Comparison of ENCODE assay signal across 23 cellular contexts in the genomic region with DNA sequence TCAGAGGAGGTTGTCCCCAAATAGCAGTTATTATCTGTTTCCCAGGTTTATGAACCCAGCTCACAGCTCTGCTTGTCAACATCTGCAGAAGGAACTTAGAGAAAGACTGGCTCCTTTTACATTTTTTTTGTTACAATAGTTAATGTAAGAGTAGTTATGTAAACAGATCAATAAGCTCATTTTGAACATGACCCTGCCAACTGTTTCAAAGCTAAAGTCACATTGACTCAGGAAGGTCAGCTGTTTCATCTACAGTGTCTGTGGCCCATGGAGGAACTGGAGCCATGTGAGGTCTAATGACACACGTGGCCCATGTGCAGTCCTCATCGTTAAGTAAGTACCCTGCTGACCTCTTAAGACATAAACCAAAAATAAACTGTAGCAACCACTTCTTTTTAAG.
DNase-seq lines count a peak whose midpoint lies in the region; ATAC-seq and TF ChIP-seq lines count a peak whose summit lies in the region.
"Had no signal": no experiment of that assay in that cellular context is flagged by ENCODE, and none has a peak within 500 bp of the region (broad histone marks: within the 10 kb centered on the region; RNA-seq: fewer than 3 reads in every experiment).

No MANE protein-coding gene starts in this region.

- no peak overlapping the region for H2BK120ac ChIP-seq in mesenchymal stem cell (ENCODE audit: low read depth, low read length)

- peaks cover 53% of the 10 kb centered on the region for H3K79me1 ChIP-seq in mesenchymal stem cell (replicated peaks; ENCODE audit: low read length, poor library complexity, severe bottlenecking)

- H3K18ac ChIP-seq in mesenchymal stem cell (ENCODE audit: low read depth in 1 of 2, low read length in 2 of 2), result no peak overlapping the region

- H3K36me3 ChIP-seq in right atrium auricular region (no peaks in the 10 kb centered on the region), adrenal gland (replicated peaks in 1 of 2) (no peaks in the 10 kb centered on the region), mesenchymal stem cell (ENCODE audit: control insufficient read depth in 1 of 2, insufficient read depth in 2 of 2, low read depth in 1 of 2, low read length in 2 of 2) (peaks cover 0 to 9% of the 10 kb centered on the region in 2 experiments), upper lobe of right lung (no peaks in the 10 kb centered on the region)
- H3K36me3 ChIP-seq: thoracic aorta had no signal

- TF ChIP-seq POLR2A in adrenal gland (IDR thresholded peaks at IDR 0.05), result no peak

- H3K27ac ChIP-seq in right atrium auricular region (no peak overlapping the region), right cardiac atrium (ENCODE audit: low read length) (no peak overlapping the region), adrenal gland (peak overlapping the region in 3 of 5 donors; percentile 48 to 69 (median 60)), mesenchymal stem cell (ENCODE audit: low read length, poor library complexity, severe bottlenecking) (no peak overlapping the region), upper lobe of right lung (no peak overlapping the region)
- H3K27ac ChIP-seq: coronary artery, thoracic aorta had no signal

- no peak overlapping the region for H3K4me2 ChIP-seq in mesenchymal stem cell (ENCODE audit: low read length, poor library complexity, severe bottlenecking)

- no peak overlapping the region for H2BK15ac ChIP-seq in mesenchymal stem cell (ENCODE audit: low read depth, poor library complexity, severe bottlenecking)

- ATAC-seq in right cardiac atrium (no peak), upper lobe of right lung (peak; percentile 79), omental fat pad (ENCODE audit: low FRiP score) (no peak)
- ATAC-seq: activated T-cell treated with anti-CD3 and anti-CD28 coated beads, Interleukin-2, amount 50 U/mL, for 4 hours; left cardiac atrium; stimulated activated memory B cell treated with anti-CD40 and anti-IgM and Interleukin-4, amounts not matched to agents 10 μg/mL and 1 μg/mL and 100 μg/mL, for 72 hours had no signal

- no peak overlapping the region for H2AK5ac ChIP-seq in mesenchymal stem cell (ENCODE audit: low read length, severe bottlenecking)

- TF ChIP-seq CTCF in right atrium auricular region (IDR thresholded peaks at IDR 0.05) (no peak), adrenal gland (IDR thresholded peaks at IDR 0.05) (no peak), upper lobe of right lung (IDR thresholded peaks at IDR 0.05) (no peak), omental fat pad (IDR thresholded peaks at IDR 0.05) (no peak)

- no peak overlapping the region for H2BK12ac ChIP-seq in mesenchymal stem cell (ENCODE audit: low read length in 2 of 2)

- peaks cover 0 to 17% of the 10 kb centered on the region in 2 donors for H3K4me1 ChIP-seq in right atrium auricular region
- H3K4me1 ChIP-seq in right cardiac atrium (ENCODE audit: control insufficient read depth, insufficient read depth, low read length), result peaks cover 3% of the 10 kb centered on the region
- H3K4me1 ChIP-seq in adrenal gland (replicated peaks in 1 of 2), result peaks cover 11 to 31% of the 10 kb centered on the region in 2 donors
- peaks cover 4% of the 10 kb centered on the region for H3K4me1 ChIP-seq in mesenchymal stem cell (ENCODE audit: control insufficient read depth, insufficient read depth, low read depth, low read length)
- H3K4me1 ChIP-seq in upper lobe of right lung, result peaks cover 11% of the 10 kb centered on the region

- intact Hi-C loops in right cardiac atrium (cut with DNase I), result no loop called here
- intact Hi-C loops in adrenal gland (cut with DNase I), result no loop called here
- intact Hi-C loops in upper lobe of right lung (cut with DNase I), result no loop called here

- H3K14ac ChIP-seq in mesenchymal stem cell (ENCODE audit: low read length in 2 of 2), result no peak overlapping the region

- no peaks in the 10 kb centered on the region for H3K9me3 ChIP-seq in right atrium auricular region
- H3K9me3 ChIP-seq in right cardiac atrium (ENCODE audit: control insufficient read depth, low read length), result no peaks in the 10 kb centered on the region
- H3K9me3 ChIP-seq in adrenal gland (replicated peaks in 1 of 3), result no peaks in the 10 kb centered on the region
- H3K9me3 ChIP-seq in mesenchymal stem cell (ENCODE audit: control insufficient read depth, low read length), result no peaks in the 10 kb centered on the region
- no peaks in the 10 kb centered on the region for H3K9me3 ChIP-seq in upper lobe of right lung
- H3K9me3 ChIP-seq: thoracic aorta had no signal

- no peak overlapping the region for H2AFZ ChIP-seq in mesenchymal stem cell (ENCODE audit: low read depth, low read length)

- no peak overlapping the region for H3K4me3 ChIP-seq in right atrium auricular region
- no peak overlapping the region for H3K4me3 ChIP-seq in right cardiac atrium (ENCODE audit: low read length)
- no peak overlapping the region for H3K4me3 ChIP-seq in adrenal gland
- no peak overlapping the region for H3K4me3 ChIP-seq in mesenchymal stem cell (ENCODE audit: insufficient read depth in 1 of 2, low read depth in 1 of 2, low read length in 2 of 2)
- no peak overlapping the region for H3K4me3 ChIP-seq in upper lobe of right lung
- H3K4me3 ChIP-seq: coronary artery, skin epidermis, thoracic aorta had no signal

- 73% methylated on average over 2 of the region's 2 CpGs for WGBS in right cardiac atrium
- 10 to 32% (median 19%) methylated on average over 2 of the region's 2 CpGs for whole genome bisulfite sequencing in adrenal gland, 4 donors
- 67% methylated on average over 2 of the region's 2 CpGs for WGBS in mesenchymal stem cell

- DNase-seq in right atrium auricular region (ENCODE audit: low spot score), result peak; percentile 55
- no peak for DNase-seq in right cardiac atrium
- DNase-seq in adrenal gland, result peak in 5 of 7 donors; percentile 45 to 73 (median 55)
- peak; percentile 58 for DNase-seq in mesenchymal stem cell
- DNase-seq in upper lobe of right lung, result peak; percentile 52
- DNase-seq in UCSD-AML1 (lab: John Stamatoyannopoulos, UW; ENCODE audit: unreplicated experiment), result no peak
- no peak for DNase-seq in omental fat pad (ENCODE audit: low spot score)
- DNase-seq in ureter (ENCODE audit: low spot score), result no peak
- DNase-seq: activated naive CD4-positive, alpha-beta T cell treated with anti-CD3 and anti-CD28 coated beads for 36 hours; activated T-cell treated with anti-CD3 and anti-CD28 coated beads, Interleukin-2, amount 50 U/mL, for 4 hours; CD8-positive, alpha-beta memory T cell; DMS153; GDM1; Kasumi-1; left cardiac atrium; NCI-H1417 treated with DMSO at 0.1 percent for 48 hours; NCI-H69; SHP77; stimulated activated CD4-positive, alpha-beta T cell treated with anti-CD3 and anti-CD28 coated beads, Interleukin-2, amount 100 ng/mL, for 24 hours had no signal

- H4K8ac ChIP-seq in mesenchymal stem cell (ENCODE audit: low read length), result no peak overlapping the region

- no peak overlapping the region for H3K23ac ChIP-seq in mesenchymal stem cell (ENCODE audit: low read length in 2 of 2)

- no peaks in the 10 kb centered on the region for H3K27me3 ChIP-seq in right atrium auricular region
- no peaks in the 10 kb centered on the region for H3K27me3 ChIP-seq in right cardiac atrium (ENCODE audit: control insufficient read depth, insufficient read depth)
- H3K27me3 ChIP-seq in adrenal gland, result no peaks in the 10 kb centered on the region
- peaks cover 5 to 7% of the 10 kb centered on the region in 2 experiments for H3K27me3 ChIP-seq in mesenchymal stem cell (ENCODE audit: control insufficient read depth in 1 of 2, insufficient read depth in 1 of 2, low read length in 2 of 2)
- no peaks in the 10 kb centered on the region for H3K27me3 ChIP-seq in upper lobe of right lung

- no peak overlapping the region for H3K9ac ChIP-seq in mesenchymal stem cell (ENCODE audit: low read length)

- H4K91ac ChIP-seq in mesenchymal stem cell (ENCODE audit: low read length), result no peak overlapping the region

- H2BK5ac ChIP-seq in mesenchymal stem cell (ENCODE audit: low read depth, low read length, poor library complexity, severe bottlenecking), result no peak overlapping the region

- H3K4ac ChIP-seq in mesenchymal stem cell (ENCODE audit: low read depth in 1 of 2, low read length in 2 of 2), result no peak overlapping the region

Comparison
In these comparisons a context has a peak if more than half of its experiments do, and no peak if none do; other contexts are left out.
1. DNase-seq: peak in right atrium auricular region (single experiment), adrenal gland (5 of 7), mesenchymal stem cell (single experiment) and upper lobe of right lung (single experiment); none in right cardiac atrium (0 of 3), UCSD-AML1 (single experiment), omental fat pad (single experiment) and ureter (single experiment).
2. H3K27ac ChIP-seq: peak in adrenal gland (3 of 5); none in right atrium auricular region (0 of 2), right cardiac atrium (single experiment), mesenchymal stem cell (single experiment) and upper lobe of right lung (single experiment).